1 cellular context compared by ENCODE assay signal in genomic region chr13:112802808-112803207, GRCh38.
TF ChIP-seq lines count a peak whose summit lies in the region.

No MANE protein-coding gene starts in this region.

TF ChIP-seq in GM12878, 131 proteins besides CTCF, POLR2A, EP300 and RAD21 (continued from another document):
- TF ChIP-seq, protein P1, sequence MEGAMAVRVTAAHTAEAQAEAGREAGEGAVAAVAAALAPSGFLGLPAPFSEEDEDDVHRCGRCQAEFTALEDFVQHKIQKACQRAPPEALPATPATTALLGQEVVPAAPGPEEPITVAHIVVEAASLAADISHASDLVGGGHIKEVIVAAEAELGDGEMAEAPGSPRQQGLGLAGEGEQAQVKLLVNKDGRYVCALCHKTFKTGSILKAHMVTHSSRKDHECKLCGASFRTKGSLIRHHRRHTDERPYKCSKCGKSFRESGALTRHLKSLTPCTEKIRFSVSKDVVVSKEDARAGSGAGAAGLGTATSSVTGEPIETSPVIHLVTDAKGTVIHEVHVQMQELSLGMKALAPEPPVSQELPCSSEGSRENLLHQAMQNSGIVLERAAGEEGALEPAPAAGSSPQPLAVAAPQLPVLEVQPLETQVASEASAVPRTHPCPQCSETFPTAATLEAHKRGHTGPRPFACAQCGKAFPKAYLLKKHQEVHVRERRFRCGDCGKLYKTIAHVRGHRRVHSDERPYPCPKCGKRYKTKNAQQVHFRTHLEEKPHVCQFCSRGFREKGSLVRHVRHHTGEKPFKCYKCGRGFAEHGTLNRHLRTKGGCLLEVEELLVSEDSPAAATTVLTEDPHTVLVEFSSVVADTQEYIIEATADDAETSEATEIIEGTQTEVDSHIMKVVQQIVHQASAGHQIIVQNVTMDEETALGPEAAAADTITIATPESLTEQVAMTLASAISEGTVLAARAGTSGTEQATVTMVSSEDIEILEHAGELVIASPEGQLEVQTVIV (IDR thresholded peaks at IDR 0.05; ENCODE audit: borderline replicate concordance, partially characterized antibody), result no peak
- TF ChIP-seq NR2F1 (conservative IDR thresholded peaks at IDR 0.05) (peak; percentile 45; the same call in 1 of the 2 replicates), FOXM1 (IDR thresholded peaks at IDR 0.05; ENCODE audit: low read depth, low read length) (peak; percentile 47; the same call in 1 of the 2 replicates), MEF2B (IDR thresholded peaks at IDR 0.05; ENCODE audit: partially characterized antibody, poor library complexity, severe bottlenecking) (peak; percentile 43), EED (IDR thresholded peaks at IDR 0.05; ENCODE audit: low read depth) (peak; percentile 15; the same call in 1 of the 2 replicates), IKZF1 (conservative IDR thresholded peaks at IDR 0.05) (peak; percentile 57), SMC3 (IDR thresholded peaks at IDR 0.05; ENCODE audit: borderline replicate concordance, low read length) (no peak), HDGF (IDR thresholded peaks at IDR 0.05) (no peak), NR2C2 (IDR thresholded peaks at IDR 0.05; ENCODE audit: borderline replicate concordance, control insufficient read depth, insufficient read length, low read depth) (no peak), YY1 (IDR thresholded peaks at IDR 0.05; ENCODE audit: low read depth, low read length) (0 out of 2 replicates have a peak, but pooled peaks have one; percentile 51), BCL11A (IDR thresholded peaks at IDR 0.05; ENCODE audit: low read depth, low read length) (peak; percentile 73; the same call in 1 of the 2 replicates), TBL1XR1 (IDR thresholded peaks at IDR 0.05; ENCODE audit: low read depth, low read length) (0 out of 2 replicates have a peak, but pooled peaks have one; percentile 44), GABPA (IDR thresholded peaks at IDR 0.05; ENCODE audit: low read depth) (no peak), BCL3 (IDR thresholded peaks at IDR 0.05; ENCODE audit: borderline replicate concordance, insufficient read depth, low read depth, low read length, poor library complexity, severe bottlenecking) (peak; percentile 66), NFIC (IDR thresholded peaks at IDR 0.05; ENCODE audit: low read depth, low read length) (peak; percentile 60; the same call in 1 of the 2 replicates), ATF7 (IDR thresholded peaks at IDR 0.05; ENCODE audit: low read depth) (0 out of 2 replicates have a peak, but pooled peaks have one; percentile 2), CREM (IDR thresholded peaks at IDR 0.05; ENCODE audit: low read depth) (peak; percentile 25; the same call in 1 of the 2 replicates), NR2C1 (IDR thresholded peaks at IDR 0.05) (no peak), IRF4 (IDR thresholded peaks at IDR 0.05; ENCODE audit: low read depth, low read length) (peak; percentile 43; the same call in 1 of the 2 replicates), ZBED1 (IDR thresholded peaks at IDR 0.05; ENCODE audit: borderline replicate concordance) (peak; percentile 61; the same call in 1 of the 2 replicates), DPF2 (IDR thresholded peaks at IDR 0.05) (peak; percentile 85), SRF (IDR thresholded peaks at IDR 0.05; ENCODE audit: low read depth in 2 of 2, low read length in 2 of 2) (0 out of 4 replicates have a peak, but pooled peaks of 1 of the 2 experiments have one; percentile 39), BHLHE40 (IDR thresholded peaks at IDR 0.05; ENCODE audit: borderline replicate concordance in 1 of 2, low read depth in 2 of 2, low read length in 1 of 2) (0 out of 4 replicates have a peak, but pooled peaks of 1 of the 2 experiments have one; percentile 22), MTA2 (IDR thresholded peaks at IDR 0.05; ENCODE audit: low read depth) (peak; percentile 49; the same call in 1 of the 2 replicates), JUNB (IDR thresholded peaks at IDR 0.05) (peak; percentile 47; the same call in 1 of the 2 replicates), MTA3 (IDR thresholded peaks at IDR 0.05; ENCODE audit: borderline replicate concordance, low read length) (0 out of 2 replicates have a peak, but pooled peaks have one; percentile 10)
- TF ChIP-seq, protein P2, sequence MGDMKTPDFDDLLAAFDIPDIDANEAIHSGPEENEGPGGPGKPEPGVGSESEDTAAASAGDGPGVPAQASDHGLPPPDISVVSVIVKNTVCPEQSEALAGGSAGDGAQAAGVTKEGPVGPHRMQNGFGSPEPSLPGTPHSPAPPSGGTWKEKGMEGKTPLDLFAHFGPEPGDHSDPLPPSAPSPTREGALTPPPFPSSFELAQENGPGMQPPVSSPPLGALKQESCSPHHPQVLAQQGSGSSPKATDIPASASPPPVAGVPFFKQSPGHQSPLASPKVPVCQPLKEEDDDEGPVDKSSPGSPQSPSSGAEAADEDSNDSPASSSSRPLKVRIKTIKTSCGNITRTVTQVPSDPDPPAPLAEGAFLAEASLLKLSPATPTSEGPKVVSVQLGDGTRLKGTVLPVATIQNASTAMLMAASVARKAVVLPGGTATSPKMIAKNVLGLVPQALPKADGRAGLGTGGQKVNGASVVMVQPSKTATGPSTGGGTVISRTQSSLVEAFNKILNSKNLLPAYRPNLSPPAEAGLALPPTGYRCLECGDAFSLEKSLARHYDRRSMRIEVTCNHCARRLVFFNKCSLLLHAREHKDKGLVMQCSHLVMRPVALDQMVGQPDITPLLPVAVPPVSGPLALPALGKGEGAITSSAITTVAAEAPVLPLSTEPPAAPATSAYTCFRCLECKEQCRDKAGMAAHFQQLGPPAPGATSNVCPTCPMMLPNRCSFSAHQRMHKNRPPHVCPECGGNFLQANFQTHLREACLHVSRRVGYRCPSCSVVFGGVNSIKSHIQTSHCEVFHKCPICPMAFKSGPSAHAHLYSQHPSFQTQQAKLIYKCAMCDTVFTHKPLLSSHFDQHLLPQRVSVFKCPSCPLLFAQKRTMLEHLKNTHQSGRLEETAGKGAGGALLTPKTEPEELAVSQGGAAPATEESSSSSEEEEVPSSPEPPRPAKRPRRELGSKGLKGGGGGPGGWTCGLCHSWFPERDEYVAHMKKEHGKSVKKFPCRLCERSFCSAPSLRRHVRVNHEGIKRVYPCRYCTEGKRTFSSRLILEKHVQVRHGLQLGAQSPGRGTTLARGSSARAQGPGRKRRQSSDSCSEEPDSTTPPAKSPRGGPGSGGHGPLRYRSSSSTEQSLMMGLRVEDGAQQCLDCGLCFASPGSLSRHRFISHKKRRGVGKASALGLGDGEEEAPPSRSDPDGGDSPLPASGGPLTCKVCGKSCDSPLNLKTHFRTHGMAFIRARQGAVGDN (IDR thresholded peaks at IDR 0.05), result 0 out of 2 replicates have a peak, but pooled peaks have one; percentile 61
